In the genomic region with DNA sequence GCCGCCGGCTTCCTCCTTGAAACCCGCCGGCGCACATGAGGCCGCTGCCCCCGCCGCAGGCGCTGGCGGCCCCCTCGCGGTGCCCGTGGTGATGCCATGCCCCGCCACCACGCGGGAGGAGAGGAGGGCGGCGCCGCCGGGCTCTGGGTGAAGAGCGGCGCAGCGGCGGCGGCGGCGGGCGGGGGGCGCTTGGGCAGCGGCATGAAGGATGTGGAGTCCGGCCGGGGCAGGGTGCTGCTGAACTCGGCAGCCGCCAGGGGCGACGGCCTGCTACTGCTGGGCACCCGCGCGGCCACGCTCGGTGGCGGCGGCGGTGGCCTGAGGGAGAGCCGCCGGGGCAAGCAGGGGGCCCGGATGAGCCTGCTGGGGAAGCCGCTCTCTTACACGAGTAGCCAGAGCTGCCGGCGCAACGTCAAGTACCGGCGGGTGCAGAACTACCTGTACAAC, we compare ENCODE assay signal across 8 cellular contexts. TPM values are rescaled to one million over a fixed set of nuclear protein-coding genes. Genes with fewer than 3 reads are reported as not detected.
DNase-seq lines count a peak whose midpoint lies in the region; ATAC-seq and TF ChIP-seq lines count a peak whose summit lies in the region.

No MANE protein-coding gene starts in this region.

- peak; percentile 34 for ATAC-seq in GM19035 (IDR thresholded peaks at IDR 0.05; ENCODE audit: unreplicated experiment)
- peak; percentile 10 for ATAC-seq in HG03442 (IDR thresholded peaks at IDR 0.05; ENCODE audit: unreplicated experiment)

- intact Hi-C loops in head of caudate nucleus (cut with DNase I): no loop called here

- peak; percentile 55 for DNase-seq in AG20443 (ENCODE audit: low spot score)
- DNase-seq in activated gamma-delta T cell treated with anti-CD3 and anti-CD28 coated beads, Interleukin-2, amount 50 U/mL, for 16 hours (ENCODE audit: low read depth): peak; percentile 45
- peak; percentile 5 to 81 (median 65) for DNase-seq in head of caudate nucleus
- DNase-seq in putamen (ENCODE audit: low spot score): peak; percentile 49
- DNase-seq in NCI-H2196 (lab: John Stamatoyannopoulos, UW; ENCODE audit: unreplicated experiment): no peak

TF ChIP-seq in PFSK-1, 5 proteins besides CTCF, POLR2A, EP300 and RAD21:
- no peak for TF ChIP-seq SIN3A (IDR thresholded peaks at IDR 0.05; ENCODE audit: borderline replicate concordance, insufficient read depth, low read length)
- peak; percentile 15 for TF ChIP-seq FOXP2 (optimal IDR thresholded peaks at IDR 0.05; ENCODE audit: borderline replicate concordance, extremely low read depth, extremely low read length, insufficient read depth)

RNA-seq across cellular contexts. Expression of a gene that starts 0.3 kb away (rescaled TPM):
- polyA plus RNA-seq in PFSK-1 (2012; ENCODE audit: insufficient read length, low read depth): 18.9 TPM
